ENCODE assay signal across 18 cellular contexts in the genomic region with DNA sequence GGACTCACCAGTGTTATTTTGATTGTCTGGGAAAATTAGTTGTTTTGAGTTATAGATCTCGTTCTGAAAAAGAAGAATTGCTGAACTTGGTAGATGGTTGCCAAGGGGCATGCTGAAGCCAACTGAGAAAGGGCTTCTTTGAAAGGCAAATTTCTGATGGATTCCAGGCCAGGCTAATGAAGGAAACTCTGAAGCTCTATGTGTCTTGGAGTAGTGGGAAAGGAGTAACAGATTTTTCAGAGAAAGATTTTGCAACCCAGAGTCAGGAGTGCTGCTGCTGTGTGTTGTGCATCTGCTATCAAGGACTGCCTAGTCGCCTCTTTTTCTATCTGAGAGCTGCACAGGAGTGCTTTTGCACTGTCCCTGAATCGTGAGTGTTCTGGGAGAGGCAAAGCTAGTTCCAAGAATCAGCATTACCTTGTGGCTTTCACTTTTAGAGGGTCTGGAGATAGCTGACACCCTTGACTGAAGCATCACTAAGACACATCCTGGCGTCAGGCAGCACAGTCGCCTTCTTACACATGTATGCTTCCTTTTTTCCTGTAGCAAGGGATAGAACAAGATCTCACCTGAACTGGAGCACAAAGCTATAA.
DNase-seq lines count a peak whose midpoint lies in the region; ATAC-seq and TF ChIP-seq lines count a peak whose summit lies in the region.
"Had no signal": no experiment of that assay in that cellular context is flagged by ENCODE, and none has a peak within 500 bp of the region (broad histone marks: within the 10 kb centered on the region; RNA-seq: fewer than 3 reads in every experiment).

No MANE protein-coding gene starts in this region.

- peak; percentile 1 for DNase-seq in activated T-cell treated with anti-CD3 and anti-CD28 coated beads for 24 hours (ENCODE audit: low read depth)
- DNase-seq in activated T-cell treated with anti-CD3 and anti-CD28 coated beads, Interleukin-2, amount 50 U/mL, for 1 hour, result no peak
- no peak for DNase-seq in T-helper 17 cell
- DNase-seq in putamen (ENCODE audit: low spot score), result peak; percentile 5
- DNase-seq in PC-3, result no peak
- no peak for DNase-seq in COLO668 (lab: John Stamatoyannopoulos, UW; ENCODE audit: unreplicated experiment)
- DNase-seq: activated CD4-positive, alpha-beta T cell treated with anti-CD3 and anti-CD28 coated beads, Interleukin-2, amount 50 U/mL, for 1 hour; esophagus squamous epithelium; GF-D8; HCEC 1CT; kidney glomerular epithelial cell; NCI-H1694; NCI-H446; SHP77 treated with DMSO at 0.1 percent for 48 hours had no signal

- H3K4me1 ChIP-seq in PC-3 (ENCODE audit: insufficient read depth, low read length), result no peaks in the 10 kb centered on the region
- H3K4me1 ChIP-seq: esophagus squamous epithelium had no signal

- H3K9me3 Mint-ChIP-seq in brain, result peaks cover 0 to 12% (median 6%) of the 10 kb centered on the region in 5 experiments

- intact Hi-C loops in PC-3 (cut with micrococcal nuclease), result no loop called here

- H3K36me3 Mint-ChIP-seq in T-helper 17 cell (ENCODE audit: low read depth) (peaks cover 2% of the 10 kb centered on the region), brain (peaks cover 4% of the 10 kb centered on the region)

- BruUV-seq in PC-3 (replicated peaks; lab: Mats Ljungman, UMichigan), result no TSS peak

- ATAC-seq in T-helper 17 cell (peak; percentile 57), PC-3 (no peak), HG03460 (IDR thresholded peaks at IDR 0.05; ENCODE audit: unreplicated experiment) (no peak)
- ATAC-seq: HepG2 had no signal

- POLR2A ChIA-PET in PC-3 (lab: Charles Lee; ENCODE audit: unreplicated experiment), result interaction anchor here (0.6 kb wide), 1 partner anchor 797 kb away, joined by 13 read pairs; no protein-coding TSS in a partner anchor

- CTCF ChIA-PET in PC-3 (lab: Charles Lee), result no interaction called here

- H3K4me1 Mint-ChIP-seq in T-helper 17 cell, result peaks cover 22% of the 10 kb centered on the region
- H3K4me1 Mint-ChIP-seq in brain, result peaks cover 34% of the 10 kb centered on the region

- H3K9me3 ChIP-seq in T-helper 17 cell (ENCODE audit: control insufficient read depth, low read length, poor library complexity, severe bottlenecking), result peaks cover 1% of the 10 kb centered on the region
- H3K9me3 ChIP-seq in PC-3 (ENCODE audit: low read length), result no peaks in the 10 kb centered on the region
- H3K9me3 ChIP-seq: esophagus squamous epithelium, neutrophil had no signal

- H3K36me3 ChIP-seq in PC-3 (ENCODE audit: low read depth, low read length), result no peaks in the 10 kb centered on the region
- H3K36me3 ChIP-seq: esophagus squamous epithelium, neutrophil had no signal

- no peaks in the 10 kb centered on the region for H3K9me2 ChIP-seq in PC-3 (replicated peaks; ENCODE audit: low read length)

- H3K79me2 ChIP-seq in PC-3 (ENCODE audit: low read length), result no peaks in the 10 kb centered on the region

- no peaks in the 10 kb centered on the region for H3K27me3 ChIP-seq in PC-3 (ENCODE audit: low read length)
- H3K27me3 ChIP-seq: esophagus squamous epithelium, neutrophil had no signal

- TF ChIP-seq CTCF in brain (conservative IDR thresholded peaks at IDR 0.05), result no peak
- TF ChIP-seq CTCF in PC-3 (conservative IDR thresholded peaks at IDR 0.05; ENCODE audit: low read depth, low read length), result no peak

- H3K4me3 Mint-ChIP-seq in T-helper 17 cell (peak overlapping the region; percentile 56), brain (peak overlapping the region in 2 of 5 experiments; percentile 22 to 56)

- H3K27ac ChIP-seq in PC-3 (ENCODE audit: low read length), result no peak overlapping the region
- H3K27ac ChIP-seq: esophagus squamous epithelium, neutrophil had no signal

- no peaks in the 10 kb centered on the region for H3K27me3 Mint-ChIP-seq in T-helper 17 cell
- no peaks in the 10 kb centered on the region for H3K27me3 Mint-ChIP-seq in brain

- no peak overlapping the region for H3K4me3 ChIP-seq in PC-3 (ENCODE audit: low read length)
- H3K4me3 ChIP-seq: esophagus squamous epithelium had no signal

- H2AFZ ChIP-seq in PC-3 (ENCODE audit: low read length), result no peak overlapping the region

- no peak overlapping the region for H3K9ac ChIP-seq in PC-3 (ENCODE audit: low read length)

- no peaks in the 10 kb centered on the region for H3F3A ChIP-seq in PC-3 (ENCODE audit: low read length, unreplicated experiment)

- H4K20me1 ChIP-seq in PC-3 (ENCODE audit: low read length), result no peaks in the 10 kb centered on the region

- no peak overlapping the region for H3K4me2 ChIP-seq in PC-3 (ENCODE audit: low read length)

- peak overlapping the region; percentile 92 for H3K27ac Mint-ChIP-seq in T-helper 17 cell
- H3K27ac Mint-ChIP-seq in brain, result peak overlapping the region; percentile 2 to 65 (median 37)

Comparison
In these comparisons a context has a peak if more than half of its experiments do, and no peak if none do; other contexts are left out.
1. DNase-seq: peak in activated T-cell treated with anti-CD3 and anti-CD28 coated beads for 24 hours (single experiment) and putamen (single experiment); none in activated T-cell treated with anti-CD3 and anti-CD28 coated beads, Interleukin-2, amount 50 U/mL, for 1 hour (single experiment), T-helper 17 cell (0 of 3), PC-3 (single experiment) and COLO668 (single experiment).